In genomic region chr10:46284286-46285229, GRCh38 we compare ENCODE assay signal across 9 cellular contexts. TPM values are rescaled to one million over a fixed set of nuclear protein-coding genes. Genes with fewer than 3 reads are reported as not detected.
A peak's percentile ranks its signal among the peaks of the same experiment; 100 is the strongest.
DNase-seq lines count a peak whose midpoint lies in the region; ATAC-seq and TF ChIP-seq lines count a peak whose summit lies in the region.
"Had no signal": no experiment of that assay in that cellular context is flagged by ENCODE, and none has a peak within 500 bp of the region (broad histone marks: within the 10 kb centered on the region; RNA-seq: fewer than 3 reads in every experiment).

No MANE protein-coding gene starts in this region.

- H3K9me3 Mint-ChIP-seq in activated CD8-positive, alpha-beta T cell treated with anti-CD3 and anti-CD28 coated beads for 36 hours = no peaks in the 10 kb centered on the region

- under 1% methylated on average over 73 of the region's 82 CpGs for WGBS in mesenchymal stem cell

- H3K27me3 Mint-ChIP-seq in activated CD8-positive, alpha-beta T cell treated with anti-CD3 and anti-CD28 coated beads for 36 hours = peaks cover 12% of the 10 kb centered on the region

- H3K14ac ChIP-seq in mesenchymal stem cell (ENCODE audit: low read length in 2 of 2) = peak overlapping the region in 1 of 2 experiments; percentile 93

- peak overlapping the region in 1 of 2 experiments; percentile 40 for H2BK12ac ChIP-seq in mesenchymal stem cell (ENCODE audit: low read length in 2 of 2)

- DNase-seq in AG10803 (ENCODE audit: low read depth) (peak; percentile 78), NCI-H748 (lab: John Stamatoyannopoulos, UW; ENCODE audit: unreplicated experiment) (peak; percentile 85), mesenchymal stem cell (peak; percentile 68)
- DNase-seq in activated CD8-positive, alpha-beta T cell treated with anti-CD3 and anti-CD28 coated beads for 36 hours = peak; percentile 73
- DNase-seq in effector memory CD4-positive, alpha-beta T cell = peak; percentile 67 to 77 (median 70)
- DNase-seq in stimulated activated CD8-positive, alpha-beta memory T cell treated with anti-CD3 and anti-CD28 coated beads, Interleukin-12 subunit alpha, Interleukin-12 subunit beta, amount 100 ng/mL, for 4 hours (ENCODE audit: low read depth) = peak; percentile 59

- H2BK120ac ChIP-seq in mesenchymal stem cell (ENCODE audit: low read depth, low read length) = no peak overlapping the region

- H3K27ac ChIP-seq in effector memory CD4-positive, alpha-beta T cell (ENCODE audit: insufficient read depth, low read length, poor library complexity, severe bottlenecking) = peak overlapping the region; percentile 50
- H3K27ac ChIP-seq in mesenchymal stem cell (ENCODE audit: low read length, poor library complexity, severe bottlenecking) = no peak overlapping the region

- peak overlapping the region; percentile 78 for H3K9ac ChIP-seq in mesenchymal stem cell (ENCODE audit: low read length)

- peak overlapping the region; percentile 54 for H2BK15ac ChIP-seq in mesenchymal stem cell (ENCODE audit: low read depth, poor library complexity, severe bottlenecking)

- CTCF ChIA-PET in activated CD8-positive, alpha-beta T cell treated with anti-CD3 and anti-CD28 coated beads for 36 hours (lab: Charles Lee) = interaction anchor here (0.8 to 3.1 kb wide), 3 partner anchors 17 to 178 kb away, joined by 3 to 12 read pairs (median 5); no protein-coding TSS in a partner anchor

- H3K4ac ChIP-seq in mesenchymal stem cell (ENCODE audit: low read depth in 1 of 2, low read length in 2 of 2) = peak overlapping the region; percentile 3 to 74

- peaks cover 21% of the 10 kb centered on the region for H3K4me1 Mint-ChIP-seq in activated CD8-positive, alpha-beta T cell treated with anti-CD3 and anti-CD28 coated beads for 36 hours (ENCODE audit: low read depth)

- H3K4me3 Mint-ChIP-seq in activated CD8-positive, alpha-beta T cell treated with anti-CD3 and anti-CD28 coated beads for 36 hours = peak overlapping the region; percentile 87

- peak overlapping the region; percentile 84 for H4K8ac ChIP-seq in mesenchymal stem cell (ENCODE audit: low read length)

- H3K4me3 ChIP-seq in AG10803 (ENCODE audit: low read length) (peak overlapping the region; percentile 64), mesenchymal stem cell (ENCODE audit: insufficient read depth in 1 of 2, low read depth in 1 of 2, low read length in 2 of 2) (peak overlapping the region; percentile 73 to 78)
- peak overlapping the region; percentile 66 for H3K4me3 ChIP-seq in effector memory CD4-positive, alpha-beta T cell (ENCODE audit: insufficient read depth, low read depth, low read length, poor library complexity, severe bottlenecking)

- H3K36me3 ChIP-seq in effector memory CD4-positive, alpha-beta T cell (ENCODE audit: control insufficient read depth, insufficient read depth, low read length) = no peaks in the 10 kb centered on the region
- no peaks in the 10 kb centered on the region for H3K36me3 ChIP-seq in mesenchymal stem cell (ENCODE audit: control insufficient read depth in 1 of 2, insufficient read depth in 2 of 2, low read depth in 1 of 2, low read length in 2 of 2)

- no peaks in the 10 kb centered on the region for H3K27me3 ChIP-seq in effector memory CD4-positive, alpha-beta T cell (replicated peaks; ENCODE audit: control insufficient read depth, insufficient read depth, low read length, poor library complexity, severe bottlenecking)
- H3K27me3 ChIP-seq in mesenchymal stem cell (ENCODE audit: control insufficient read depth in 1 of 2, insufficient read depth in 1 of 2, low read length in 2 of 2) = peaks cover 36 to 69% of the 10 kb centered on the region in 2 experiments

- intact Hi-C loops in activated CD8-positive, alpha-beta T cell treated with anti-CD3 and anti-CD28 coated beads for 36 hours (cut with micrococcal nuclease) = no loop called here

- no peak overlapping the region for H2BK5ac ChIP-seq in mesenchymal stem cell (ENCODE audit: low read depth, low read length, poor library complexity, severe bottlenecking)

- peak overlapping the region; percentile 87 for H2AFZ ChIP-seq in mesenchymal stem cell (ENCODE audit: low read depth, low read length)

- no peak for TF ChIP-seq CTCF in AG10803 (conservative IDR thresholded peaks at IDR 0.05; ENCODE audit: low read length)
- TF ChIP-seq CTCF in activated CD8-positive, alpha-beta T cell treated with anti-CD3 and anti-CD28 coated beads for 36 hours (IDR thresholded peaks at IDR 0.05) = no peak

- no peaks in the 10 kb centered on the region for H3K79me1 ChIP-seq in mesenchymal stem cell (replicated peaks; ENCODE audit: low read length, poor library complexity, severe bottlenecking)

- H3K4me2 ChIP-seq in mesenchymal stem cell (ENCODE audit: low read length, poor library complexity, severe bottlenecking) = peak overlapping the region; percentile 98

- H3K9me3 ChIP-seq in effector memory CD4-positive, alpha-beta T cell (ENCODE audit: control insufficient read depth, low read length) = no peaks in the 10 kb centered on the region
- no peaks in the 10 kb centered on the region for H3K9me3 ChIP-seq in mesenchymal stem cell (ENCODE audit: control insufficient read depth, low read length)

- no peaks in the 10 kb centered on the region for H3K36me3 Mint-ChIP-seq in activated CD8-positive, alpha-beta T cell treated with anti-CD3 and anti-CD28 coated beads for 36 hours (ENCODE audit: low read depth)

- peak overlapping the region; percentile 47 to 93 for H3K18ac ChIP-seq in mesenchymal stem cell (ENCODE audit: low read depth in 1 of 2, low read length in 2 of 2)

- H4K91ac ChIP-seq in mesenchymal stem cell (ENCODE audit: low read length) = peak overlapping the region; percentile 47

- H3K27ac Mint-ChIP-seq in activated CD8-positive, alpha-beta T cell treated with anti-CD3 and anti-CD28 coated beads for 36 hours = peak overlapping the region; percentile 85

- H2AK5ac ChIP-seq in mesenchymal stem cell (ENCODE audit: low read length, severe bottlenecking) = no peak overlapping the region

- H3K23ac ChIP-seq in mesenchymal stem cell (ENCODE audit: low read length in 2 of 2) = peak overlapping the region in 1 of 2 experiments; percentile 60

- peaks cover 4% of the 10 kb centered on the region for H3K4me1 ChIP-seq in effector memory CD4-positive, alpha-beta T cell (ENCODE audit: control insufficient read depth, insufficient read depth, low read length, poor library complexity, severe bottlenecking)
- peaks cover 15% of the 10 kb centered on the region for H3K4me1 ChIP-seq in mesenchymal stem cell (ENCODE audit: control insufficient read depth, insufficient read depth, low read depth, low read length)

- peak; percentile 94 for ATAC-seq in GM19025 (IDR thresholded peaks at IDR 0.05; ENCODE audit: low read depth, unreplicated experiment)
- ATAC-seq in HG03280 (IDR thresholded peaks at IDR 0.05; ENCODE audit: unreplicated experiment) = peak; percentile 92
- peak; percentile 86 for ATAC-seq in activated CD8-positive, alpha-beta T cell treated with anti-CD3 and anti-CD28 coated beads for 36 hours

- POLR2A ChIA-PET in activated CD8-positive, alpha-beta T cell treated with anti-CD3 and anti-CD28 coated beads for 36 hours (lab: Charles Lee) = interaction anchor here (0.7 to 1.9 kb wide), 3 partner anchors 31 to 1095 kb away, joined by 3 to 6 read pairs (median 4); no protein-coding TSS in a partner anchor

RNA-seq across cellular contexts. Expression of gene ANTXRL, which starts 2.2 kb away (rescaled TPM):
- not detected for total RNA-seq in activated CD8-positive, alpha-beta T cell treated with anti-CD3 and anti-CD28 coated beads for 36 hours
- not detected for polyA plus RNA-seq in mesenchymal stem cell (2013, experiment 1 of 2)
- not detected for polyA plus RNA-seq in mesenchymal stem cell (2013, experiment 2 of 2)
- total RNA-seq: T-helper 1 cell treated with Interleukin-12 subunit alpha and Interleukin-12 subunit beta and Interleukin-4 antibody, amounts not matched to agents 30 ng/mL and 1 ng/mL, for 36 hours had no signal
